1 cellular context compared by ENCODE assay signal in genomic region chr17:56172517-56172982, GRCh38.
TF ChIP-seq lines count a peak whose summit lies in the region.

No MANE protein-coding gene starts in this region.

TF ChIP-seq in GM23338, 12 proteins besides CTCF, POLR2A, EP300 and RAD21 (continued from another document):
- TF ChIP-seq REST (IDR thresholded peaks at IDR 0.05; ENCODE audit: unreplicated experiment) (no peak), JUNB (IDR thresholded peaks at IDR 0.05; ENCODE audit: unreplicated experiment) (no peak), ZNF114 (CRISPR knock-in tag; IDR thresholded peaks at IDR 0.05) (no peak), ETS1 (IDR thresholded peaks at IDR 0.05) (no peak), ZNF462 (CRISPR knock-in tag; IDR thresholded peaks at IDR 0.05) (no peak), EZH2 (IDR thresholded peaks at IDR 0.05; ENCODE audit: low read depth, unreplicated experiment) (no peak), ZNF331 (CRISPR knock-in tag; IDR thresholded peaks at IDR 0.05; ENCODE audit: low read depth) (no peak), STAT1 (IDR thresholded peaks at IDR 0.05; ENCODE audit: unreplicated experiment) (no peak), EZH2phosphoT487 (IDR thresholded peaks at IDR 0.05; ENCODE audit: unreplicated experiment) (no peak), NANOG (IDR thresholded peaks at IDR 0.05; ENCODE audit: borderline replicate concordance) (no peak)
